In genomic region chr22:29641052-29641780, GRCh38 we compare ENCODE assay signal across 15 cellular contexts. TPM values are rescaled to one million over a fixed set of nuclear protein-coding genes. Genes with fewer than 3 reads are reported as not detected.
DNase-seq lines count a peak whose midpoint lies in the region; ATAC-seq lines count a peak whose summit lies in the region.
"Had no signal": no experiment of that assay in that cellular context is flagged by ENCODE, and none has a peak within 500 bp of the region (broad histone marks: within the 10 kb centered on the region; RNA-seq: fewer than 3 reads in every experiment).

No MANE protein-coding gene starts in this region.

- H3K27ac Mint-ChIP-seq in central memory CD8-positive, alpha-beta T cell (ENCODE audit: low read depth), result peak overlapping the region; percentile 26

- H3K27me3 Mint-ChIP-seq in central memory CD8-positive, alpha-beta T cell, result no peaks in the 10 kb centered on the region

- ATAC-seq in central memory CD8-positive, alpha-beta T cell (replicated peaks; ENCODE audit: extremely low read depth, poor library complexity, severe bottlenecking), result no peak
- ATAC-seq in HG02798 (IDR thresholded peaks at IDR 0.05; ENCODE audit: poor library complexity, unreplicated experiment) (no peak), GM19455 (IDR thresholded peaks at IDR 0.05; ENCODE audit: unreplicated experiment) (no peak)

- H3K4me1 Mint-ChIP-seq in central memory CD8-positive, alpha-beta T cell, result peaks cover 28% of the 10 kb centered on the region

- peak overlapping the region; percentile 18 for H3K4me3 Mint-ChIP-seq in central memory CD8-positive, alpha-beta T cell

- no peaks in the 10 kb centered on the region for H3K9me3 Mint-ChIP-seq in central memory CD8-positive, alpha-beta T cell

- H3K4me1 ChIP-seq in skeletal muscle satellite cell (ENCODE audit: control insufficient read depth, insufficient read depth, low read length), result peaks cover 7% of the 10 kb centered on the region

- H3K4me2 ChIP-seq in skeletal muscle satellite cell (ENCODE audit: low read length), result no peak overlapping the region

- H3K36me3 ChIP-seq in skeletal muscle satellite cell (ENCODE audit: insufficient read depth, low read length), result peaks cover 49% of the 10 kb centered on the region

- no peaks in the 10 kb centered on the region for H3K27me3 ChIP-seq in skeletal muscle satellite cell (ENCODE audit: control insufficient read depth, insufficient read depth, low read length)
- H3K27me3 ChIP-seq: cardiac muscle cell, spleen had no signal

- peak overlapping the region; percentile 20 for H3K9ac ChIP-seq in skeletal muscle satellite cell (ENCODE audit: low read depth, low read length)

- H3K36me3 Mint-ChIP-seq in central memory CD8-positive, alpha-beta T cell (ENCODE audit: insufficient read depth), result peaks cover 17% of the 10 kb centered on the region

- no peaks in the 10 kb centered on the region for H3K9me3 ChIP-seq in skeletal muscle satellite cell (replicated peaks; ENCODE audit: low read length)
- H3K9me3 ChIP-seq: spleen, thoracic aorta had no signal

- H3K4me3 ChIP-seq in skeletal muscle satellite cell (ENCODE audit: low read length), result no peak overlapping the region
- H3K4me3 ChIP-seq: cardiac muscle cell, spleen, thoracic aorta had no signal

- DNase-seq in NCI-H2171 treated with DMSO at 0.1 percent for 48 hours (lab: John Stamatoyannopoulos, UW), result peak; percentile 42
- no peak for DNase-seq in NCI-H2171 (lab: John Stamatoyannopoulos, UW)
- peak; percentile 80 for DNase-seq in MV-4-11 (lab: John Stamatoyannopoulos, UW)
- DNase-seq in central memory CD8-positive, alpha-beta T cell (ENCODE audit: low spot score in 2 of 2), result no peak
- no peak for DNase-seq in DMS79 treated with DMSO at 0.1 percent for 48 hours (lab: John Stamatoyannopoulos, UW)
- DNase-seq: activated effector memory CD4-positive, alpha-beta T cell treated with Interleukin-2 at 50 U/mL for 16 hours; hippocampal formation; NCI-H2081; NK-92 treated with Interleukin-12 subunit alpha and Interleukin-12 subunit beta, amount 100 ng/mL, for 24 hours; spleen had no signal

RNA-seq across cellular contexts. Expression of gene NF2, which starts 37.8 kb away (rescaled TPM):
- 83.9 and 91.5 TPM in 2 replicates for total RNA-seq in skeletal muscle satellite cell (2012; rRNA removed)

Comparison
In these comparisons a context has a peak if more than half of its experiments do, and no peak if none do; other contexts are left out.
1. DNase-seq: peak in NCI-H2171 treated with DMSO at 0.1 percent for 48 hours (single experiment) and MV-4-11 (single experiment); none in NCI-H2171 (single experiment), central memory CD8-positive, alpha-beta T cell (0 of 2) and DMS79 treated with DMSO at 0.1 percent for 48 hours (single experiment).